Comparison of ENCODE assay signal across 1 cellular context in genomic region chr6:30042476-30042875, GRCh38.
TF ChIP-seq lines count a peak whose summit lies in the region.

No MANE protein-coding gene starts in this region.

TF ChIP-seq in GM12878, 131 proteins besides CTCF, POLR2A, EP300 and RAD21 (continued from another document):
- TF ChIP-seq MTA3 (IDR thresholded peaks at IDR 0.05; ENCODE audit: borderline replicate concordance, low read length): no peak
- TF ChIP-seq BCLAF1 (IDR thresholded peaks at IDR 0.05): no peak
- TF ChIP-seq MTA2 (IDR thresholded peaks at IDR 0.05; ENCODE audit: low read depth): peak; percentile 76; the same call in 1 of the 2 replicates
- TF ChIP-seq CBFB (IDR thresholded peaks at IDR 0.05; ENCODE audit: low read depth): no peak
- TF ChIP-seq NBN (IDR thresholded peaks at IDR 0.05): no peak; the same call in 1 of the 2 replicates
- peak; percentile 19 to 21; a peak in 1 of 4 replicates for TF ChIP-seq BHLHE40 (IDR thresholded peaks at IDR 0.05; ENCODE audit: borderline replicate concordance in 1 of 2, low read depth in 2 of 2, low read length in 1 of 2)
- TF ChIP-seq ASH2L (IDR thresholded peaks at IDR 0.05; ENCODE audit: borderline replicate concordance, low read depth): no peak
- TF ChIP-seq, protein P1, sequence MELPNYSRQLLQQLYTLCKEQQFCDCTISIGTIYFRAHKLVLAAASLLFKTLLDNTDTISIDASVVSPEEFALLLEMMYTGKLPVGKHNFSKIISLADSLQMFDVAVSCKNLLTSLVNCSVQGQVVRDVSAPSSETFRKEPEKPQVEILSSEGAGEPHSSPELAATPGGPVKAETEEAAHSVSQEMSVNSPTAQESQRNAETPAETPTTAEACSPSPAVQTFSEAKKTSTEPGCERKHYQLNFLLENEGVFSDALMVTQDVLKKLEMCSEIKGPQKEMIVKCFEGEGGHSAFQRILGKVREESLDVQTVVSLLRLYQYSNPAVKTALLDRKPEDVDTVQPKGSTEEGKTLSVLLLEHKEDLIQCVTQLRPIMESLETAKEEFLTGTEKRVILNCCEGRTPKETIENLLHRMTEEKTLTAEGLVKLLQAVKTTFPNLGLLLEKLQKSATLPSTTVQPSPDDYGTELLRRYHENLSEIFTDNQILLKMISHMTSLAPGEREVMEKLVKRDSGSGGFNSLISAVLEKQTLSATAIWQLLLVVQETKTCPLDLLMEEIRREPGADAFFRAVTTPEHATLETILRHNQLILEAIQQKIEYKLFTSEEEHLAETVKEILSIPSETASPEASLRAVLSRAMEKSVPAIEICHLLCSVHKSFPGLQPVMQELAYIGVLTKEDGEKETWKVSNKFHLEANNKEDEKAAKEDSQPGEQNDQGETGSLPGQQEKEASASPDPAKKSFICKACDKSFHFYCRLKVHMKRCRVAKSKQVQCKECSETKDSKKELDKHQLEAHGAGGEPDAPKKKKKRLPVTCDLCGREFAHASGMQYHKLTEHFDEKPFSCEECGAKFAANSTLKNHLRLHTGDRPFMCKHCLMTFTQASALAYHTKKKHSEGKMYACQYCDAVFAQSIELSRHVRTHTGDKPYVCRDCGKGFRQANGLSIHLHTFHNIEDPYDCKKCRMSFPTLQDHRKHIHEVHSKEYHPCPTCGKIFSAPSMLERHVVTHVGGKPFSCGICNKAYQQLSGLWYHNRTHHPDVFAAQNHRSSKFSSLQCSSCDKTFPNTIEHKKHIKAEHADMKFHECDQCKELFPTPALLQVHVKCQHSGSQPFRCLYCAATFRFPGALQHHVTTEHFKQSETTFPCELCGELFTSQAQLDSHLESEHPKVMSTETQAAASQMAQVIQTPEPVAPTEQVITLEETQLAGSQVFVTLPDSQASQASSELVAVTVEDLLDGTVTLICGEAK (IDR thresholded peaks at IDR 0.05; ENCODE audit: borderline replicate concordance): peak; percentile 44; the same call in 1 of the 2 replicates
- no peak for TF ChIP-seq KDM1A (IDR thresholded peaks at IDR 0.05; ENCODE audit: borderline replicate concordance)
- TF ChIP-seq, protein P2, sequence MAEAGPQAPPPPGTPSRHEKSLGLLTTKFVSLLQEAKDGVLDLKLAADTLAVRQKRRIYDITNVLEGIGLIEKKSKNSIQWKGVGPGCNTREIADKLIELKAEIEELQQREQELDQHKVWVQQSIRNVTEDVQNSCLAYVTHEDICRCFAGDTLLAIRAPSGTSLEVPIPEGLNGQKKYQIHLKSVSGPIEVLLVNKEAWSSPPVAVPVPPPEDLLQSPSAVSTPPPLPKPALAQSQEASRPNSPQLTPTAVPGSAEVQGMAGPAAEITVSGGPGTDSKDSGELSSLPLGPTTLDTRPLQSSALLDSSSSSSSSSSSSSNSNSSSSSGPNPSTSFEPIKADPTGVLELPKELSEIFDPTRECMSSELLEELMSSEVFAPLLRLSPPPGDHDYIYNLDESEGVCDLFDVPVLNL (IDR thresholded peaks at IDR 0.05; ENCODE audit: low read depth, low read length): no peak
